ENCODE assay signal across 7 cellular contexts in genomic region chr19:10424011-10424637, GRCh38. TPM values are rescaled to one million over a fixed set of nuclear protein-coding genes. Genes with fewer than 3 reads are reported as not detected.
A peak's percentile ranks its signal among the peaks of the same experiment; 100 is the strongest.
DNase-seq lines count a peak whose midpoint lies in the region; ATAC-seq, FAIRE-seq and TF ChIP-seq lines count a peak whose summit lies in the region.

No MANE protein-coding gene starts in this region.

- TF ChIP-seq CTCF in GM10266 (IDR thresholded peaks at IDR 0.05; ENCODE audit: control insufficient read depth, insufficient read depth, low read depth, missing control alignments), result peak; percentile 95
- peak; percentile 52 for TF ChIP-seq CTCF in astrocyte (IDR thresholded peaks at IDR 0.05; ENCODE audit: insufficient read depth, low read depth, low read length)

- DNase-seq in GM10266 (ENCODE audit: extremely low spot score) (peak; percentile 75), LoVo (ENCODE audit: low spot score) (peak; percentile 83), SW480 (ENCODE audit: low spot score) (peak; percentile 77), astrocyte (ENCODE audit: low read depth) (peak; percentile 38), hepatic stellate cell (ENCODE audit: low spot score) (peak; percentile 96), retina (peak; percentile 96)

- H3K9ac ChIP-seq in astrocyte (ENCODE audit: low read length), result peak overlapping the region; percentile 61

- no peaks in the 10 kb centered on the region for H3K79me2 ChIP-seq in astrocyte (ENCODE audit: insufficient read depth, low read length)

- peak overlapping the region; percentile 60 for H2AFZ ChIP-seq in astrocyte (ENCODE audit: low read depth, low read length)

- no peak overlapping the region for H3K27ac Mint-ChIP-seq in astrocyte (ENCODE audit: unreplicated experiment)

- H3K9me3 ChIP-seq in astrocyte (ENCODE audit: insufficient read depth, low read depth, low read length), result no peaks in the 10 kb centered on the region

- peaks cover 68% of the 10 kb centered on the region for H3K27me3 Mint-ChIP-seq in astrocyte (ENCODE audit: low read depth, unreplicated experiment)

- H3K9me3 Mint-ChIP-seq in astrocyte (ENCODE audit: unreplicated experiment), result peaks cover 2% of the 10 kb centered on the region

- no peak overlapping the region for H3K27ac ChIP-seq in astrocyte (ENCODE audit: low read depth, low read length)

- peaks cover 13% of the 10 kb centered on the region for H4K20me1 ChIP-seq in astrocyte (ENCODE audit: insufficient read depth, low read length)

- no peaks in the 10 kb centered on the region for H3K36me3 ChIP-seq in astrocyte (ENCODE audit: insufficient read depth, low read length)

- peak overlapping the region; percentile 40 for H3K4me3 Mint-ChIP-seq in astrocyte (ENCODE audit: unreplicated experiment)

- no peaks in the 10 kb centered on the region for H3K36me3 Mint-ChIP-seq in astrocyte (ENCODE audit: low read depth, unreplicated experiment)

- no peak for ATAC-seq in GM21447 (IDR thresholded peaks at IDR 0.05; ENCODE audit: unreplicated experiment)

- H3K27me3 ChIP-seq in astrocyte (ENCODE audit: insufficient read depth, low read length), result peaks cover 24% of the 10 kb centered on the region

- no peak for FAIRE-seq in astrocyte (lab: Jason Lieb, UNC)

- peak overlapping the region; percentile 48 for H3K4me3 ChIP-seq in astrocyte (ENCODE audit: insufficient read depth, low read depth, low read length)

- peaks cover 29% of the 10 kb centered on the region for H3K4me1 ChIP-seq in astrocyte (ENCODE audit: insufficient read depth, low read length)

- H3K4me1 Mint-ChIP-seq in astrocyte (ENCODE audit: low read depth, unreplicated experiment), result peaks cover 7% of the 10 kb centered on the region

- peak overlapping the region; percentile 89 for H3K4me2 ChIP-seq in astrocyte (ENCODE audit: low read length)

RNA-seq across cellular contexts. Expression of gene PDE4A, which starts 3.8 kb away (rescaled TPM):
- total RNA-seq in astrocyte, result 3.2 and 3.8 TPM in 2 replicates

RNA-seq across cellular contexts. Expression of gene CDC37, which starts 20.8 kb away (rescaled TPM):
- 240 TPM in 2 replicates for total RNA-seq in astrocyte

RNA-seq across cellular contexts. Expression of gene TYK2, which starts 43.8 kb away (rescaled TPM):
- 76.5 and 82.7 TPM in 2 replicates for total RNA-seq in astrocyte

Comparison
In these comparisons a context has a peak if more than half of its experiments do, and no peak if none do; other contexts are left out.
1. DNase-seq: peak in every context shown above with its lines; median percentile 96 in hepatic stellate cell; 96 in retina; 83 in LoVo; 77 in SW480; 75 in GM10266; 38 in astrocyte.